Comparison of ENCODE assay signal across 17 cellular contexts in the genomic region with DNA sequence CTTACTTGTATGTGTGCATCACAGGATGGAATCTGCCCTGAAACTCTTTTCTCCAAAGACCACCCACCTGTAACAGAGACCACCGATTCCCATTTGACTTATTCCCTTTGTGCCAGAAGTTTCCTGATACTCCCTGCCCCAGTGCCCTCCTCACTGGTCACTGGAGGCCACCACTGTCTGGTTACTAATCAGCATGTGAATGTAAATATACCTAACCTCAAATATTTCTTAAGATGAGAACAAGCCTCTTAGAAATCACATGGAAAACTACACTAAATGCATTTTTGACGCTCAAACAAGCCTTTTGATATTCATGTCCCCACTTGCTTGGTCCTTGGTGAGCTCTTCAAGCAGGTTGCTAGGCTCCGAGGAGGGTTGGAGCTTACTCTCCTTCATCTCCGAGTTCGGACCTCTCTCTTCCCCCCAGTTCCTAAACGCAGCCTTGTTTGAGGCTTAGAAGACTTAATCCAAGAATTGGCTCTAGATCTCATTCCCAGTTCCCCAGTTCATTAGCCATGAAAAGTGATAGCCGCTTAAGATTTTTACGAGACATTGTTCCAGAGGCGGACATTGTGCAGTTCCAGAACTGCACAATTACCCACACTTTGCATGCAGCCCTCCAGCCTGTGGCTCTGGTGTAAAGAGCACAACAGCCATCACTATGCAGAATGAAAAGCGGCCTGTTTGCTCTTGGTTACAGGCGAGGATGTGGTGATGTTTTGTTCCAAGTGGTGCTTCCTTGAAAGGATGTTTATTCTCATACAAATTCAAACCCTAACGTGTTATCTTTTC.
DNase-seq lines count a peak whose midpoint lies in the region; ATAC-seq and TF ChIP-seq lines count a peak whose summit lies in the region.
"Had no signal": no experiment of that assay in that cellular context is flagged by ENCODE, and none has a peak within 500 bp of the region (broad histone marks: within the 10 kb centered on the region; RNA-seq: fewer than 3 reads in every experiment).

No MANE protein-coding gene starts in this region.

- H3K27me3 ChIP-seq in HAP-1 (ENCODE audit: low read depth) (no peaks in the 10 kb centered on the region; the same call in 1 of the 2 replicates), adipocyte (replicated peaks; ENCODE audit: control insufficient read depth, insufficient read depth, low read length) (peaks cover 12% of the 10 kb centered on the region), left lung (peaks cover 0 to 8% of the 10 kb centered on the region in 2 donors)
- H3K27me3 ChIP-seq: BE2C, SJSA1 had no signal

- H3K4me3 ChIP-seq in HAP-1 (no peak overlapping the region), adipocyte (ENCODE audit: low read length) (no peak overlapping the region), left lung (no peak overlapping the region)
- H3K4me3 ChIP-seq: SJSA1 had no signal

- peak; percentile 39 to 59 for DNase-seq in HAP-1 (ENCODE audit: low spot score in 2 of 2)
- DNase-seq in adipocyte (ENCODE audit: low read depth), result peak; percentile 4
- no peak for DNase-seq in left lung
- DNase-seq in pons (ENCODE audit: low spot score), result peak; percentile 53
- DNase-seq in activated CD4-positive, alpha-beta T cell treated with anti-CD3 and anti-CD28 coated beads, Interleukin-2, amount 50 U/mL, for 48 hours, result no peak
- DNase-seq in HUDEP-2 (lab: John Stamatoyannopoulos, UW; ENCODE audit: unreplicated experiment in 76 of 76), result no peak
- DNase-seq: ACHN; BE2C; CD8-positive, alpha-beta memory T cell; H9; NCI-H2171; NCI-H510A; PC-3; SW 1271 had no signal

- H3K9ac ChIP-seq in adipocyte (ENCODE audit: low read length), result no peak overlapping the region

- no peak for TF ChIP-seq CTCF in left lung (IDR thresholded peaks at IDR 0.05)

- H3K4me1 ChIP-seq in HAP-1 (peaks cover 8% of the 10 kb centered on the region; the same call in 1 of the 2 replicates), adipocyte (ENCODE audit: control insufficient read depth, insufficient read depth, low read length) (no peaks in the 10 kb centered on the region), left lung (no peaks in the 10 kb centered on the region)
- H3K4me1 ChIP-seq: BE2C, SJSA1 had no signal

- ATAC-seq in left lung (peak; percentile 95), GM21390 (IDR thresholded peaks at IDR 0.05; ENCODE audit: unreplicated experiment) (no peak), HG03571 (IDR thresholded peaks at IDR 0.05; ENCODE audit: unreplicated experiment) (no peak)
- ATAC-seq: PC-3 had no signal

- H3K36me3 ChIP-seq in HAP-1 (replicated peaks) (no peaks in the 10 kb centered on the region), adipocyte (ENCODE audit: control insufficient read depth, insufficient read depth, low read length, severe bottlenecking) (no peaks in the 10 kb centered on the region), left lung (no peaks in the 10 kb centered on the region)
- H3K36me3 ChIP-seq: BE2C, SJSA1 had no signal

- intact Hi-C loops in left lung (cut with DNase I), result no loop called here

- in situ Hi-C loops in HAP-1 (cut with MboI; ENCODE audit: low sequenced_read_pairs), result no loop called here

- H3K27ac ChIP-seq in left lung, result no peak overlapping the region
- H3K27ac ChIP-seq: SJSA1 had no signal

- H3K9me3 ChIP-seq in HAP-1 (no peaks in the 10 kb centered on the region), adipocyte (ENCODE audit: control insufficient read depth, low read length) (no peaks in the 10 kb centered on the region), left lung (no peaks in the 10 kb centered on the region)
- H3K9me3 ChIP-seq: BE2C, SJSA1 had no signal

Comparison
In these comparisons a context has a peak if more than half of its experiments do, and no peak if none do; other contexts are left out.
1. DNase-seq: peak in HAP-1 (2 of 2), adipocyte (single experiment) and pons (single experiment); none in left lung (0 of 2), activated CD4-positive, alpha-beta T cell treated with anti-CD3 and anti-CD28 coated beads, Interleukin-2, amount 50 U/mL, for 48 hours (0 of 2) and HUDEP-2 (0 of 76).